Comparison of ENCODE assay signal across 9 cellular contexts in the genomic region with DNA sequence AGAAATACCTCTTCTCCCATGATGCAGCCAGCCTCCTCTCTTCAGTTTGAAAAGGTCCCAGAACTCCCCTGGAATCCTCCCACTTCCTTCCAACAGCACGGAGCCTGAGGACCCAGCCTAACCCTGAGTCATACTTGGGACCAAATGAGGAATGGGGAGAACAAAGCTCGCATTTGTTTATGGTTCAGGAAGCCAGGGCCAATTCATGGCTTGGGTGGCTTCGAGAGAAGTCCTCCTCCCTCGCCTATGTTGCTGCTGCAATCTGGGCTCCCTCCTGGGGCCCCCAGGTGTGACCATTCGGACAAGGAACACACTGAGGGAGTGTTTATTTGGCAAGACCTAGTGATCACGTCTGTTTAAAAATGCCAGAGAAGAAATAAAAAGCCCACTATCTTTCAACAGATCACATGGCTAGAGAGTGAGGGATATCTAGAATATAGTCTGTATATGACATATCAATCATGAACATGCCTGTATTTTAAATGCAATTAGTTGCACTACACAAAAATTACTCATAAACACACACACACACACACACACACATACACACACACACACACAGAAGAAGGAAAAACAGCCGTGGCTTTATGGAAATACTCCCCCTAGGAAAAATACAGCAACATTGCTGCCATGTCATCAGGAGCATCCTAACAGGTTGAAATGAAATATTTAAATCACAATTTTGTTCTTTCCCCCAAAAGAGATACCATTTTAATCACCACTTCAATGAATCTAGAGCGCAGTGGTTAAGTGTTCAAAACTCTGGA.
DNase-seq lines count a peak whose midpoint lies in the region; FAIRE-seq lines count a peak whose summit lies in the region.
"Had no signal": no experiment of that assay in that cellular context is flagged by ENCODE, and none has a peak within 500 bp of the region (broad histone marks: within the 10 kb centered on the region; RNA-seq: fewer than 3 reads in every experiment).

No MANE protein-coding gene starts in this region.

- no peak overlapping the region for H4K5ac ChIP-seq in mesendoderm (ENCODE audit: low read length)

- no peaks in the 10 kb centered on the region for H3K79me2 ChIP-seq in mesendoderm (ENCODE audit: control insufficient read depth, insufficient read depth, low read length)

- in situ Hi-C loops in KBM-7 (cut with MboI; ENCODE audit: low pct_unique_long_range_greater_than_20kb, low sequenced_read_pairs) = no loop called here

- H3K27me3 ChIP-seq in mesendoderm (ENCODE audit: insufficient read depth, low read length, poor library complexity) = no peaks in the 10 kb centered on the region

- no peak overlapping the region for H3K56ac ChIP-seq in mesendoderm (ENCODE audit: low read length)

- H3K9ac ChIP-seq in mesendoderm (ENCODE audit: low read length) = no peak overlapping the region

- H2BK5ac ChIP-seq in mesendoderm (ENCODE audit: low read length) = no peak overlapping the region

- no peaks in the 10 kb centered on the region for H3K79me1 ChIP-seq in mesendoderm (ENCODE audit: low read length)

- DNase-seq in KBM-7 (peak; percentile 21), ecto neural progenitor cell (ENCODE audit: low spot score) (peak; percentile 44), mesendoderm (peak; percentile 82), DMS153 treated with DMSO at 0.1 percent for 48 hours (lab: John Stamatoyannopoulos, UW; ENCODE audit: unreplicated experiment) (no peak), NCI-H774 (lab: John Stamatoyannopoulos, UW) (no peak), KG1 (lab: John Stamatoyannopoulos, UW) (no peak), DMS 273 treated with DMSO at 0.1 percent for 48 hours (lab: John Stamatoyannopoulos, UW) (no peak)

- no peak overlapping the region for H3K23ac ChIP-seq in mesendoderm (ENCODE audit: low read length)

- no peak overlapping the region for H2BK15ac ChIP-seq in mesendoderm (replicated peaks; ENCODE audit: low read depth)

- no peak overlapping the region for H4K8ac ChIP-seq in mesendoderm (ENCODE audit: low read depth, low read length)

- H3K4me2 ChIP-seq in mesendoderm (ENCODE audit: low read length) = no peak overlapping the region

- WGBS in mesendoderm (ENCODE audit: extremely low coverage, insufficient coverage, low lambda C conversion rate) = no CpG with 5 or more reads among the region's 8 CpGs

- FAIRE-seq in A204.1 (lab: Jason Lieb, UNC) = peak; percentile 99

- H2AK5ac ChIP-seq in mesendoderm (ENCODE audit: low read length) = no peak overlapping the region

- H3K4me1 ChIP-seq in mesendoderm (ENCODE audit: control insufficient read depth, low read depth, low read length) = no peaks in the 10 kb centered on the region

- no peak overlapping the region for H3K4me3 ChIP-seq in mesendoderm (ENCODE audit: low read length)

- H3K4ac ChIP-seq in mesendoderm (ENCODE audit: low read depth, low read length) = no peak overlapping the region

- H3K36me3 ChIP-seq in mesendoderm (ENCODE audit: control insufficient read depth, insufficient read depth, low read length) = no peaks in the 10 kb centered on the region

- H3K27ac ChIP-seq in mesendoderm (ENCODE audit: low read depth, low read length) = no peak overlapping the region
- H3K27ac ChIP-seq: C4-2B had no signal

- peak overlapping the region; percentile 8 for H3K18ac ChIP-seq in mesendoderm (ENCODE audit: low read length)

- H2BK120ac ChIP-seq in mesendoderm (ENCODE audit: low read depth, low read length) = no peak overlapping the region

Comparison
In these comparisons a context has a peak if more than half of its experiments do, and no peak if none do; other contexts are left out.
1. DNase-seq: peak in KBM-7 (single experiment), ecto neural progenitor cell (single experiment) and mesendoderm (single experiment); none in DMS153 treated with DMSO at 0.1 percent for 48 hours (single experiment), NCI-H774 (single experiment), KG1 (single experiment) and DMS 273 treated with DMSO at 0.1 percent for 48 hours (single experiment).